Comparison of ENCODE assay signal across 8 cellular contexts in genomic region chr19:31668916-31669315, GRCh38.
"Had no signal": no experiment of that assay in that cellular context is flagged by ENCODE, and none has a peak within 500 bp of the region (broad histone marks: within the 10 kb centered on the region; RNA-seq: fewer than 3 reads in every experiment).

No MANE protein-coding gene starts in this region.

- H3K27ac ChIP-seq: HL-60 had no signal

- H3K4me3 Mint-ChIP-seq: H9 had no signal

- H3K4me3 ChIP-seq: K562 had no signal

- FAIRE-seq: H1, H54, HepG2, K562 had no signal

- DNase-seq: H9, HCEC 1CT, KG1 had no signal

- ATAC-seq: HepG2, K562 had no signal

- H3K9me3 Mint-ChIP-seq: H9 had no signal
